Comparison of ENCODE assay signal across 13 cellular contexts in genomic region chr16:30490210-30490609, GRCh38. TPM values are rescaled to one million over a fixed set of nuclear protein-coding genes. Genes with fewer than 3 reads are reported as not detected.
DNase-seq lines count a peak whose midpoint lies in the region; ATAC-seq and TF ChIP-seq lines count a peak whose summit lies in the region.
"Had no signal": no experiment of that assay in that cellular context is flagged by ENCODE, and none has a peak within 500 bp of the region (broad histone marks: within the 10 kb centered on the region; RNA-seq: fewer than 3 reads in every experiment).

No MANE protein-coding gene starts in this region.

- peak overlapping the region; percentile 75 for H4K91ac ChIP-seq in mesenchymal stem cell (ENCODE audit: low read length)

- no peak overlapping the region for H2BK15ac ChIP-seq in mesenchymal stem cell (ENCODE audit: low read depth, poor library complexity, severe bottlenecking)

- H3K27ac Mint-ChIP-seq in CD8-positive, alpha-beta T cell: peak overlapping the region; percentile 5
- peak overlapping the region; percentile 75 for H3K27ac Mint-ChIP-seq in activated naive CD8-positive, alpha-beta T cell treated with anti-CD3 and anti-CD28 coated beads for 36 hours
- H3K27ac Mint-ChIP-seq in progenitor cell of endocrine pancreas: no peak overlapping the region

- no peak overlapping the region for H2BK12ac ChIP-seq in mesenchymal stem cell (ENCODE audit: low read length in 2 of 2)

- TF ChIP-seq POLR2A in adrenal gland (IDR thresholded peaks at IDR 0.05): no peak

- 93% methylated on average over 6 of the region's 6 CpGs for WGBS in mesenchymal stem cell
- WGBS in adrenal gland, 4 donors: 80 to 85% (median 84%) methylated on average over 6 of the region's 6 CpGs

- H3K9me3 Mint-ChIP-seq in CD8-positive, alpha-beta T cell: no peaks in the 10 kb centered on the region
- no peaks in the 10 kb centered on the region for H3K9me3 Mint-ChIP-seq in activated naive CD8-positive, alpha-beta T cell treated with anti-CD3 and anti-CD28 coated beads for 36 hours
- no peaks in the 10 kb centered on the region for H3K9me3 Mint-ChIP-seq in progenitor cell of endocrine pancreas (ENCODE audit: low read depth)
- H3K9me3 Mint-ChIP-seq: naive B cell had no signal

- DNase-seq in CD8-positive, alpha-beta T cell: no peak
- DNase-seq in HEK293T (ENCODE audit: extremely low spot score) (peak; percentile 8), mesenchymal stem cell (no peak), adrenal gland (no peak), HuH-7 (ENCODE audit: low spot score) (no peak), progenitor cell of endocrine pancreas (ENCODE audit: low spot score, unreplicated experiment) (no peak)
- no peak for DNase-seq in activated naive CD8-positive, alpha-beta T cell treated with anti-CD3 and anti-CD28 coated beads for 36 hours
- DNase-seq: GOT3, heart right ventricle, left colon, naive B cell had no signal

- no peak overlapping the region for H3K14ac ChIP-seq in mesenchymal stem cell (ENCODE audit: low read length in 2 of 2)

- no peak overlapping the region for H3K9ac ChIP-seq in mesenchymal stem cell (ENCODE audit: low read length)
- H3K9ac ChIP-seq: BLaER1 had no signal

- H3K36me3 Mint-ChIP-seq in CD8-positive, alpha-beta T cell: peaks cover 78% of the 10 kb centered on the region
- H3K36me3 Mint-ChIP-seq in activated naive CD8-positive, alpha-beta T cell treated with anti-CD3 and anti-CD28 coated beads for 36 hours: peaks cover 57% of the 10 kb centered on the region
- H3K36me3 Mint-ChIP-seq in progenitor cell of endocrine pancreas (ENCODE audit: insufficient read depth): no peaks in the 10 kb centered on the region

- no peak overlapping the region for H3K18ac ChIP-seq in mesenchymal stem cell (ENCODE audit: low read depth in 1 of 2, low read length in 2 of 2)

- CTCF ChIA-PET in CD8-positive, alpha-beta T cell (lab: Charles Lee): interaction anchor here (0.7 to 7.9 kb wide), 4 partner anchors 8 to 109 kb away, joined by 3 to 46 read pairs (median 4); no protein-coding TSS in a partner anchor
- CTCF ChIA-PET in HEK293T (lab: Yijun Ruan, JAX): interaction anchor here (0.7 to 1.0 kb wide), 2 partner anchors 33 to 60 kb away, joined by 3 to 4 read pairs; partner anchors contain the start of gene DCTPP1

- H3K9me3 ChIP-seq in CD8-positive, alpha-beta T cell (ENCODE audit: low read length): no peaks in the 10 kb centered on the region
- no peaks in the 10 kb centered on the region for H3K9me3 ChIP-seq in mesenchymal stem cell (ENCODE audit: control insufficient read depth, low read length)
- no peaks in the 10 kb centered on the region for H3K9me3 ChIP-seq in adrenal gland (replicated peaks in 1 of 3)
- H3K9me3 ChIP-seq: BLaER1, heart right ventricle had no signal

- intact Hi-C loops in CD8-positive, alpha-beta T cell (cut with DNase I, micrococcal nuclease): no loop called here
- intact Hi-C loops in adrenal gland (cut with DNase I): no loop called here

- H3K27ac ChIP-seq in CD8-positive, alpha-beta T cell (ENCODE audit: low read depth, low read length): no peak overlapping the region
- H3K27ac ChIP-seq in mesenchymal stem cell (ENCODE audit: low read length, poor library complexity, severe bottlenecking) (no peak overlapping the region), adrenal gland (no peak overlapping the region)
- H3K27ac ChIP-seq: BLaER1, heart right ventricle had no signal

- H3K4me1 ChIP-seq in CD8-positive, alpha-beta T cell (ENCODE audit: insufficient read depth, low read length): peaks cover 7% of the 10 kb centered on the region
- peaks cover 10% of the 10 kb centered on the region for H3K4me1 ChIP-seq in mesenchymal stem cell (ENCODE audit: control insufficient read depth, insufficient read depth, low read depth, low read length)
- peaks cover 0 to 10% of the 10 kb centered on the region in 2 donors for H3K4me1 ChIP-seq in adrenal gland (replicated peaks in 1 of 2)

- no peaks in the 10 kb centered on the region for H3K79me1 ChIP-seq in mesenchymal stem cell (replicated peaks; ENCODE audit: low read length, poor library complexity, severe bottlenecking)

- H2AK5ac ChIP-seq in mesenchymal stem cell (ENCODE audit: low read length, severe bottlenecking): no peak overlapping the region

- peaks cover 66% of the 10 kb centered on the region for H3K36me3 ChIP-seq in CD8-positive, alpha-beta T cell (ENCODE audit: insufficient read depth, low read length)
- H3K36me3 ChIP-seq in mesenchymal stem cell (ENCODE audit: control insufficient read depth in 1 of 2, insufficient read depth in 2 of 2, low read depth in 1 of 2, low read length in 2 of 2) (no peaks in the 10 kb centered on the region), adrenal gland (replicated peaks in 1 of 2) (no peaks in the 10 kb centered on the region)
- H3K36me3 ChIP-seq: BLaER1 had no signal

- H3K4me3 ChIP-seq in CD8-positive, alpha-beta T cell (ENCODE audit: low read depth, low read length): no peak overlapping the region
- H3K4me3 ChIP-seq in mesenchymal stem cell (ENCODE audit: insufficient read depth in 1 of 2, low read depth in 1 of 2, low read length in 2 of 2) (no peak overlapping the region), adrenal gland (no peak overlapping the region)
- H3K4me3 ChIP-seq: BLaER1, heart right ventricle had no signal

- peaks cover 30% of the 10 kb centered on the region for H3K4me1 Mint-ChIP-seq in CD8-positive, alpha-beta T cell (ENCODE audit: low read depth)
- H3K4me1 Mint-ChIP-seq in activated naive CD8-positive, alpha-beta T cell treated with anti-CD3 and anti-CD28 coated beads for 36 hours: peaks cover 38% of the 10 kb centered on the region
- H3K4me1 Mint-ChIP-seq in progenitor cell of endocrine pancreas (ENCODE audit: low read depth): peaks cover 4% of the 10 kb centered on the region

- no peak overlapping the region for H3K4ac ChIP-seq in mesenchymal stem cell (ENCODE audit: low read depth in 1 of 2, low read length in 2 of 2)

- H3K23ac ChIP-seq in mesenchymal stem cell (ENCODE audit: low read length in 2 of 2): no peak overlapping the region

- ATAC-seq in CD8-positive, alpha-beta T cell: no peak
- ATAC-seq in HG03442 (IDR thresholded peaks at IDR 0.05; ENCODE audit: unreplicated experiment): no peak
- ATAC-seq: heart right ventricle, left colon had no signal

- H2BK5ac ChIP-seq in mesenchymal stem cell (ENCODE audit: low read depth, low read length, poor library complexity, severe bottlenecking): no peak overlapping the region

- POLR2A ChIA-PET in CD8-positive, alpha-beta T cell (lab: Charles Lee): interaction anchor here (0.6 to 1.6 kb wide), 2 partner anchors 60 to 224 kb away, joined by 3 to 4 read pairs; partner anchors contain the start of gene DCTPP1
- POLR2A ChIA-PET in HEK293T (lab: Yijun Ruan, JAX): interaction anchor here (0.7 to 1.0 kb wide), 2 partner anchors 44 to 120 kb away, joined by 3 read pairs; partner anchors contain the start of genes ZNF689 and ZNF747

- no peak overlapping the region for H3K4me3 Mint-ChIP-seq in CD8-positive, alpha-beta T cell
- no peak overlapping the region for H3K4me3 Mint-ChIP-seq in activated naive CD8-positive, alpha-beta T cell treated with anti-CD3 and anti-CD28 coated beads for 36 hours
- no peak overlapping the region for H3K4me3 Mint-ChIP-seq in progenitor cell of endocrine pancreas (ENCODE audit: low read depth)
- H3K4me3 Mint-ChIP-seq: naive B cell had no signal

- H3K4me2 ChIP-seq in mesenchymal stem cell (ENCODE audit: low read length, poor library complexity, severe bottlenecking): no peak overlapping the region
- H3K4me2 ChIP-seq: BLaER1 had no signal

- H3K27me3 Mint-ChIP-seq in CD8-positive, alpha-beta T cell (ENCODE audit: low read depth): no peaks in the 10 kb centered on the region
- H3K27me3 Mint-ChIP-seq in activated naive CD8-positive, alpha-beta T cell treated with anti-CD3 and anti-CD28 coated beads for 36 hours: no peaks in the 10 kb centered on the region
- peaks cover 4% of the 10 kb centered on the region for H3K27me3 Mint-ChIP-seq in progenitor cell of endocrine pancreas
- H3K27me3 Mint-ChIP-seq: naive B cell had no signal

- H2BK120ac ChIP-seq in mesenchymal stem cell (ENCODE audit: low read depth, low read length): no peak overlapping the region

- no peak overlapping the region for H4K8ac ChIP-seq in mesenchymal stem cell (ENCODE audit: low read length)

- H2AFZ ChIP-seq in mesenchymal stem cell (ENCODE audit: low read depth, low read length): no peak overlapping the region

- H3K27me3 ChIP-seq in CD8-positive, alpha-beta T cell (ENCODE audit: insufficient read depth, low read length): no peaks in the 10 kb centered on the region
- H3K27me3 ChIP-seq in mesenchymal stem cell (ENCODE audit: control insufficient read depth in 1 of 2, insufficient read depth in 1 of 2, low read length in 2 of 2): peaks cover 0 to 23% of the 10 kb centered on the region in 2 experiments
- H3K27me3 ChIP-seq in adrenal gland: no peaks in the 10 kb centered on the region
- H3K27me3 ChIP-seq: BLaER1 had no signal

- no peak for TF ChIP-seq CTCF in CD8-positive, alpha-beta T cell (IDR thresholded peaks at IDR 0.05)
- TF ChIP-seq CTCF in adrenal gland (IDR thresholded peaks at IDR 0.05) (no peak), progenitor cell of endocrine pancreas (IDR thresholded peaks at IDR 0.05; ENCODE audit: unreplicated experiment) (no peak)

RNA-seq across cellular contexts. Expression of gene ITGAL, which starts 17.7 kb away (rescaled TPM):
- total RNA-seq in CD8-positive, alpha-beta T cell: 100 to 1,000 TPM; 187 to 218 TPM
- total RNA-seq in activated naive CD8-positive, alpha-beta T cell treated with anti-CD3 and anti-CD28 coated beads for 36 hours: 100 to 1,000 TPM; 233 to 235 TPM
- polyA plus RNA-seq in mesenchymal stem cell (2013, experiment 1 of 2): not detected
- 0.07 TPM for polyA plus RNA-seq in mesenchymal stem cell (2013, experiment 2 of 2)
- total RNA-seq in adrenal gland: 10 to 100 TPM in 1 of 8 donors, 1 to 10 TPM in 7; 3.0 to 14.7 (median 5.0) TPM
- 10 to 100 TPM in 1 of 3 donors, 1 to 10 TPM in 2; 2.1 to 10.6 (median 2.6) TPM for polyA plus RNA-seq in adrenal gland
- 0.49 and 0.53 TPM in 2 replicates for total RNA-seq in progenitor cell of endocrine pancreas

RNA-seq across cellular contexts. Expression of gene ZNF768, which starts 36.2 kb away (rescaled TPM):
- 1 to 10 TPM; 2.6 to 2.8 TPM for total RNA-seq in CD8-positive, alpha-beta T cell
- 10 to 100 TPM; 11.4 to 11.8 TPM for total RNA-seq in activated naive CD8-positive, alpha-beta T cell treated with anti-CD3 and anti-CD28 coated beads for 36 hours
- 21.3 TPM for polyA plus RNA-seq in mesenchymal stem cell (2013, experiment 1 of 2)
- polyA plus RNA-seq in mesenchymal stem cell (2013, experiment 2 of 2): 20.6 TPM
- 10 to 100 TPM; 23.2 to 53.0 (median 30.9) TPM for total RNA-seq in adrenal gland
- polyA plus RNA-seq in adrenal gland: 100 to 1,000 TPM in 1 of 3 donors, 10 to 100 TPM in 1, 1 to 10 TPM in 1; 8.7 to 103 (median 55.6) TPM
- total RNA-seq in progenitor cell of endocrine pancreas: 80.0 and 83.6 TPM in 2 replicates

RNA-seq across cellular contexts. Expression of gene ZNF747, which starts 44.4 kb away (rescaled TPM):
- 1 to 10 TPM; 6.2 to 6.3 TPM for total RNA-seq in CD8-positive, alpha-beta T cell
- 10 to 100 TPM; 10.9 to 11.2 TPM for total RNA-seq in activated naive CD8-positive, alpha-beta T cell treated with anti-CD3 and anti-CD28 coated beads for 36 hours
- 2.6 TPM for polyA plus RNA-seq in mesenchymal stem cell (2013, experiment 1 of 2)
- 3.0 TPM for polyA plus RNA-seq in mesenchymal stem cell (2013, experiment 2 of 2)
- total RNA-seq in adrenal gland (10 to 100 TPM; 10.4 to 19.9 (median 15.7) TPM), progenitor cell of endocrine pancreas (18.1 and 19.1 TPM in 2 replicates)
- polyA plus RNA-seq in adrenal gland: 1 to 10 TPM; 7.7 to 9.3 (median 8.4) TPM

RNA-seq across cellular contexts. Expression of gene SEPHS2, which starts 44.5 kb away (rescaled TPM):
- 10 to 100 TPM; 22.6 to 24.1 TPM for total RNA-seq in CD8-positive, alpha-beta T cell
- total RNA-seq in activated naive CD8-positive, alpha-beta T cell treated with anti-CD3 and anti-CD28 coated beads for 36 hours: 10 to 100 TPM; 80.1 to 80.6 TPM
- 35.7 TPM for polyA plus RNA-seq in mesenchymal stem cell (2013, experiment 1 of 2)
- polyA plus RNA-seq in mesenchymal stem cell (2013, experiment 2 of 2): 36.5 TPM
- total RNA-seq in adrenal gland (10 to 100 TPM; 33.1 to 60.5 (median 47.3) TPM), progenitor cell of endocrine pancreas (42.1 and 42.6 TPM in 2 replicates)
- 10 to 100 TPM; 18.9 to 54.5 (median 21.9) TPM for polyA plus RNA-seq in adrenal gland

Comparison
In these comparisons a context has a peak if more than half of its experiments do, and no peak if none do; other contexts are left out.
1. RNA of gene ITGAL, which starts 17.7 kb away (total RNA-seq): 233 to 235 TPM in activated naive CD8-positive, alpha-beta T cell treated with anti-CD3 and anti-CD28 coated beads for 36 hours and 187 to 218 TPM in CD8-positive, alpha-beta T cell; 3.0 to 14.7 TPM in adrenal gland and 0.49 to 0.53 TPM in progenitor cell of endocrine pancreas; every median in the first group is over 10 times any median in the second.